29 cellular contexts compared by ENCODE assay signal in the genomic region with DNA sequence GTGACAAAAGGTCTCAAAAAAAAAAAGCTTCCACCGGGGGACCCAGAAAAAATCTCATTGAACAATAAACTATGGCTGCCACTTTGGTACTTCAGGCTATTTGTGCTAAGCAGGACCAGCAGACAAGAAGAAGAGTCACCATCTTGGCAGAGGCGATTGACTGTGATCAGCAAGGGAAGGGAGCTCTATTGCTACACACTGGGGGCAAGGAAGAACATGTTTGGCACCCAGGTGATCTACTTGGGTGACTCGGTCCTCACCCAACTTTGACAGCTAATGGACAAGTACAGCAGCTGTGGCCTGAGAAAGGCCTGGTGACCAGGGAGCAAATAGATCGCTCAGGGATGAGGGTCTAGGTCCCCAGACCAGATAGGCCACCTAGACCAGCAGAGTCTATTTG.
"Had no signal": no experiment of that assay in that cellular context is flagged by ENCODE, and none has a peak within 500 bp of the region (broad histone marks: within the 10 kb centered on the region; RNA-seq: fewer than 3 reads in every experiment).

No MANE protein-coding gene starts in this region.

- ATAC-seq: naive thymus-derived CD4-positive, alpha-beta T cell; natural killer cell; right cardiac atrium; right lobe of liver; stimulated activated effector memory CD8-positive, alpha-beta T cell treated with anti-CD3 and anti-CD28 coated beads, Interleukin-12 subunit alpha, Interleukin-12 subunit beta, amount 100 ng/mL, for 72 hours; stimulated activated naive B cell treated with anti-CD40 and anti-IgM and Interleukin-4, amounts not matched to agents 10 μg/mL and 1 μg/mL and 100 μg/mL, for 72 hours had no signal

- H3K4me3 Mint-ChIP-seq: naive thymus-derived CD4-positive, alpha-beta T cell; natural killer cell; nephron; neural progenitor cell; stimulated activated effector memory CD8-positive, alpha-beta T cell treated with anti-CD3 and anti-CD28 coated beads, Interleukin-12 subunit alpha, Interleukin-12 subunit beta, amount 100 ng/mL, for 72 hours; stimulated activated naive B cell treated with anti-CD40 and anti-IgM and Interleukin-4, amounts not matched to agents 10 μg/mL and 1 μg/mL and 100 μg/mL, for 72 hours; stimulated activated naive CD8-positive, alpha-beta T cell treated with anti-CD3 and anti-CD28 coated beads, Interleukin-15, Interleukin-2, amounts not matched to agents 100 ng/mL and 50 ng/mL, for 24 hours had no signal

- H3K36me3 Mint-ChIP-seq: naive thymus-derived CD4-positive, alpha-beta T cell; natural killer cell; neural progenitor cell; stimulated activated effector memory CD8-positive, alpha-beta T cell treated with anti-CD3 and anti-CD28 coated beads, Interleukin-12 subunit alpha, Interleukin-12 subunit beta, amount 100 ng/mL, for 72 hours; stimulated activated naive B cell treated with anti-CD40 and anti-IgM and Interleukin-4, amounts not matched to agents 10 μg/mL and 1 μg/mL and 100 μg/mL, for 72 hours had no signal

- H3K36me3 ChIP-seq: neural progenitor cell, ovary, right lobe of liver, sigmoid colon, stomach, thoracic aorta, thyroid gland, tibial nerve, upper lobe of left lung, vagina had no signal

- H3K27ac Mint-ChIP-seq: naive thymus-derived CD4-positive, alpha-beta T cell; natural killer cell; nephron; neural progenitor cell; progenitor cell of endocrine pancreas; stimulated activated effector memory CD8-positive, alpha-beta T cell treated with anti-CD3 and anti-CD28 coated beads, Interleukin-12 subunit alpha, Interleukin-12 subunit beta, amount 100 ng/mL, for 72 hours; stimulated activated naive B cell treated with anti-CD40 and anti-IgM and Interleukin-4, amounts not matched to agents 10 μg/mL and 1 μg/mL and 100 μg/mL, for 72 hours; stimulated activated naive CD8-positive, alpha-beta T cell treated with anti-CD3 and anti-CD28 coated beads, Interleukin-15, Interleukin-2, amounts not matched to agents 100 ng/mL and 50 ng/mL, for 24 hours had no signal

- H3K4me1 Mint-ChIP-seq: naive thymus-derived CD4-positive, alpha-beta T cell; natural killer cell; neural progenitor cell; stimulated activated effector memory CD8-positive, alpha-beta T cell treated with anti-CD3 and anti-CD28 coated beads, Interleukin-12 subunit alpha, Interleukin-12 subunit beta, amount 100 ng/mL, for 72 hours; stimulated activated naive B cell treated with anti-CD40 and anti-IgM and Interleukin-4, amounts not matched to agents 10 μg/mL and 1 μg/mL and 100 μg/mL, for 72 hours had no signal

- H3K27ac ChIP-seq: neural progenitor cell, ovary, parathyroid adenoma, psoas muscle, right lobe of liver, sigmoid colon, stomach, thoracic aorta, thyroid gland, tibial nerve, upper lobe of left lung, vagina had no signal

- H3K27me3 ChIP-seq: neural progenitor cell, ovary, right lobe of liver, sigmoid colon, stomach, thyroid gland, tibial nerve, upper lobe of left lung, vagina had no signal

- H3K4me1 ChIP-seq: neural progenitor cell, parathyroid adenoma, psoas muscle, right lobe of liver, sigmoid colon, stomach, thyroid gland, tibial nerve, upper lobe of left lung, vagina had no signal

- H3K4me3 ChIP-seq: neural progenitor cell, ovary, psoas muscle, right lobe of liver, sigmoid colon, stomach, thoracic aorta, thyroid gland, tibial nerve, upper lobe of left lung, vagina had no signal

- DNase-seq: naive thymus-derived CD4-positive, alpha-beta T cell; natural killer cell; occipital lobe; ovary; psoas muscle; right cardiac atrium; right lobe of liver; sigmoid colon; small intestine; stimulated activated CD4-positive, alpha-beta T cell treated with anti-CD3 and anti-CD28 coated beads, Interleukin-15, amount 100 ng/mL, for 24 hours; stimulated activated CD4-positive, alpha-beta T cell treated with anti-CD3 and anti-CD28 coated beads, Interleukin-2, amount 100 ng/mL, for 24 hours; stimulated activated CD4-positive, alpha-beta T cell treated with anti-CD3 and anti-CD28 coated beads, Interleukin-2, amount 100 ng/mL, for 48 hours; stimulated activated CD4-positive, alpha-beta T cell treated with anti-CD3 and anti-CD28 coated beads, Interleukin-4, amount 100 ng/mL, for 24 hours; stimulated activated naive B cell treated with anti-CD40 and anti-IgM and Interleukin-4, amounts not matched to agents 10 μg/mL and 1 μg/mL and 100 μg/mL, for 72 hours; stimulated activated naive CD4-positive, alpha-beta T cell treated with Interleukin-2 at 50 U/mL for 16 hours; stomach; thyroid gland; trophoblast cell; upper lobe of left lung had no signal

- FAIRE-seq: small intestine, urothelium cell line had no signal

- H3K9me3 Mint-ChIP-seq: natural killer cell; nephron; neural progenitor cell; stimulated activated effector memory CD8-positive, alpha-beta T cell treated with anti-CD3 and anti-CD28 coated beads, Interleukin-12 subunit alpha, Interleukin-12 subunit beta, amount 100 ng/mL, for 72 hours; stimulated activated naive B cell treated with anti-CD40 and anti-IgM and Interleukin-4, amounts not matched to agents 10 μg/mL and 1 μg/mL and 100 μg/mL, for 72 hours; stimulated activated naive CD8-positive, alpha-beta T cell treated with anti-CD3 and anti-CD28 coated beads, Interleukin-15, Interleukin-2, amounts not matched to agents 100 ng/mL and 50 ng/mL, for 24 hours had no signal
